In the genomic region with DNA sequence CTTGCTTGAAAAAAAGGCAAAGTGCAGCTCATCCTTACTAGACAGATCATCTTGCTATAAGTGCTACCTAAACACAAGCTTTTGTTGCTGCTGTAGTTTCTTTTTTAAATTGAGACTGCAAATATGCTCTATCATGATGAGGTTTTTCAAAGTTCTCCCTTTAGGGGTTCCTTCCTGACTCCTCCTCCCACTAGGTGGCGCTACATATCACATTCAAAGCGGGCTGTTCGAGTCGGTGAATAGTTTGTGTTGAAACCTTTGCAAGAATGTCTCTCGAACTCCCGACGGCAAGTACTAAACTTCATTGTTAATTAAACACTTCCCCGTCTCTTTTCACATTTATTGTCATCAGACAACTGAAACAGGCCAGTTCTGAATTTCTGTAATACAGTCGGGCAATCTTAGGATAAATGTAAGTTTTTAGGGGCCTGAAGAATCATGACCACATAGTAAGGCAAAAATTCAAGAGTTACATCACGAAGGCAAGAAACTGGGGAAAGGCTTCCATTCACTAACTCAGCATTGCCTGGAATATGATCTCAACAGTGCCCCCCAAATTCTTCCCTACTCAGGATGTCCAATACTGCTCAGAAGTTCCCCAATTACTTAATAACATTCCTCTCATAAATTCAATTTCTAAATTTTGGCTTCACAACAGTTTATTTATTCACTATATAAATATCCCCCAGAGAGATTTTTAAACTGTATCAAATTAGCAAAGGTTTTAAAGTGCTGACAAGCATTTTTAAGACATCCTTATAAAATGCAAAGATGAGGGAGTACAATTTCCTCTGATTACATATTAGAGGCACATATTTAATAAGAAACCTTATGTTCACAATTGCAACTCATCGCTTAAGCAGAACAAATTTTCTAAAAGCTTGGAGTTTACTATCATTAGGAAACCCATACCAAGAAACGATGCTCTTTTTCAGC, we compare ENCODE assay signal across 8 cellular contexts. TPM values are rescaled to one million over a fixed set of nuclear protein-coding genes. Genes with fewer than 3 reads are reported as not detected.
A peak's percentile ranks its signal among the peaks of the same experiment; 100 is the strongest.
DNase-seq lines count a peak whose midpoint lies in the region; ATAC-seq and TF ChIP-seq lines count a peak whose summit lies in the region.

No MANE protein-coding gene starts in this region.

- peak; percentile 62 for ATAC-seq in GM21529 (IDR thresholded peaks at IDR 0.05; ENCODE audit: unreplicated experiment)

- no peaks in the 10 kb centered on the region for H3K36me3 ChIP-seq in liver (ENCODE audit: control insufficient read depth in 4 of 4, insufficient read depth in 3 of 4, low read depth in 1 of 4, low read length in 3 of 4)

- DNase-seq in Ammon's horn (ENCODE audit: low spot score) (peak; percentile 86), NCI-H2227 (lab: John Stamatoyannopoulos, UW; ENCODE audit: unreplicated experiment) (peak; percentile 65), chondrocyte (ENCODE audit: low spot score) (no peak), NCI-H524 treated with DMSO at 0.1 percent for 48 hours (lab: John Stamatoyannopoulos, UW) (no peak)
- DNase-seq in activated CD4-positive, alpha-beta T cell treated with anti-CD3 and anti-CD28 coated beads for 4 hours: peak; percentile 76 to 92
- DNase-seq in stimulated activated CD4-positive, alpha-beta T cell treated with anti-CD3 and anti-CD28 coated beads, TNF-alpha, amount 100 ng/mL, for 4 hours (ENCODE audit: low read depth in 3 of 3): peak; percentile 48 to 72 (median 56)

- no peaks in the 10 kb centered on the region for H3K4me1 ChIP-seq in liver (ENCODE audit: control insufficient read depth in 4 of 4, insufficient read depth in 4 of 4, low read length in 3 of 4)

- no peaks in the 10 kb centered on the region for H3K27me3 Mint-ChIP-seq in chondrocyte (ENCODE audit: low read depth)

- H3K9ac ChIP-seq in liver (ENCODE audit: low read depth in 1 of 2, low read length in 2 of 2): no peak overlapping the region

- peak overlapping the region; percentile 41 for H3K4me3 Mint-ChIP-seq in chondrocyte (ENCODE audit: unreplicated experiment)

- H3K27ac ChIP-seq in liver (ENCODE audit: low read depth in 1 of 2, low read length in 2 of 2): no peak overlapping the region

- no peaks in the 10 kb centered on the region for H3K9me3 Mint-ChIP-seq in chondrocyte (ENCODE audit: low read depth)

- no peak overlapping the region for H3K4me3 ChIP-seq in liver (ENCODE audit: low read depth in 1 of 3, low read length in 3 of 3)

- WGBS in liver: 25% methylated on average over 12 of the region's 12 CpGs

- peak overlapping the region; percentile 84 for H3K27ac Mint-ChIP-seq in chondrocyte (ENCODE audit: unreplicated experiment)

- H3K27me3 ChIP-seq in liver (ENCODE audit: control insufficient read depth in 4 of 4, insufficient read depth in 4 of 4, low read length in 3 of 4): no peaks in the 10 kb centered on the region

- H3K36me3 Mint-ChIP-seq in chondrocyte (ENCODE audit: low read depth): no peaks in the 10 kb centered on the region

- H3K4me1 Mint-ChIP-seq in chondrocyte (ENCODE audit: low read depth): peaks cover 96% of the 10 kb centered on the region

- peak; percentile 93 to 97 for TF ChIP-seq RAD21 in liver (IDR thresholded peaks at IDR 0.05)

- H3K9me3 ChIP-seq in liver (ENCODE audit: control insufficient read depth in 4 of 4, low read length in 3 of 4): no peaks in the 10 kb centered on the region

- peak; percentile 98 for TF ChIP-seq CTCF in chondrocyte (IDR thresholded peaks at IDR 0.05)
- TF ChIP-seq CTCF in liver (IDR thresholded peaks at IDR 0.05; ENCODE audit: low read depth, low read length, missing input control): peak; percentile 85

TF ChIP-seq in liver, 16 proteins besides CTCF, POLR2A, EP300 and RAD21:
- no peak for TF ChIP-seq FOXA2 (IDR thresholded peaks at IDR 0.05)
- no peak for TF ChIP-seq TAF1 (conservative IDR thresholded peaks at IDR 0.05)
- TF ChIP-seq, protein P1, sequence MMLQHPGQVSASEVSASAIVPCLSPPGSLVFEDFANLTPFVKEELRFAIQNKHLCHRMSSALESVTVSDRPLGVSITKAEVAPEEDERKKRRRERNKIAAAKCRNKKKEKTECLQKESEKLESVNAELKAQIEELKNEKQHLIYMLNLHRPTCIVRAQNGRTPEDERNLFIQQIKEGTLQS (IDR thresholded peaks at IDR 0.05): no peak
- no peak for TF ChIP-seq HNF4A (conservative IDR thresholded peaks at IDR 0.05)
- no peak for TF ChIP-seq EGR1 (IDR thresholded peaks at IDR 0.05; ENCODE audit: low read depth in 2 of 2)
- TF ChIP-seq, protein P2, sequence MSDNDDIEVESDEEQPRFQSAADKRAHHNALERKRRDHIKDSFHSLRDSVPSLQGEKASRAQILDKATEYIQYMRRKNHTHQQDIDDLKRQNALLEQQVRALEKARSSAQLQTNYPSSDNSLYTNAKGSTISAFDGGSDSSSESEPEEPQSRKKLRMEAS (IDR thresholded peaks at IDR 0.05): no peak
- TF ChIP-seq, protein P3, sequence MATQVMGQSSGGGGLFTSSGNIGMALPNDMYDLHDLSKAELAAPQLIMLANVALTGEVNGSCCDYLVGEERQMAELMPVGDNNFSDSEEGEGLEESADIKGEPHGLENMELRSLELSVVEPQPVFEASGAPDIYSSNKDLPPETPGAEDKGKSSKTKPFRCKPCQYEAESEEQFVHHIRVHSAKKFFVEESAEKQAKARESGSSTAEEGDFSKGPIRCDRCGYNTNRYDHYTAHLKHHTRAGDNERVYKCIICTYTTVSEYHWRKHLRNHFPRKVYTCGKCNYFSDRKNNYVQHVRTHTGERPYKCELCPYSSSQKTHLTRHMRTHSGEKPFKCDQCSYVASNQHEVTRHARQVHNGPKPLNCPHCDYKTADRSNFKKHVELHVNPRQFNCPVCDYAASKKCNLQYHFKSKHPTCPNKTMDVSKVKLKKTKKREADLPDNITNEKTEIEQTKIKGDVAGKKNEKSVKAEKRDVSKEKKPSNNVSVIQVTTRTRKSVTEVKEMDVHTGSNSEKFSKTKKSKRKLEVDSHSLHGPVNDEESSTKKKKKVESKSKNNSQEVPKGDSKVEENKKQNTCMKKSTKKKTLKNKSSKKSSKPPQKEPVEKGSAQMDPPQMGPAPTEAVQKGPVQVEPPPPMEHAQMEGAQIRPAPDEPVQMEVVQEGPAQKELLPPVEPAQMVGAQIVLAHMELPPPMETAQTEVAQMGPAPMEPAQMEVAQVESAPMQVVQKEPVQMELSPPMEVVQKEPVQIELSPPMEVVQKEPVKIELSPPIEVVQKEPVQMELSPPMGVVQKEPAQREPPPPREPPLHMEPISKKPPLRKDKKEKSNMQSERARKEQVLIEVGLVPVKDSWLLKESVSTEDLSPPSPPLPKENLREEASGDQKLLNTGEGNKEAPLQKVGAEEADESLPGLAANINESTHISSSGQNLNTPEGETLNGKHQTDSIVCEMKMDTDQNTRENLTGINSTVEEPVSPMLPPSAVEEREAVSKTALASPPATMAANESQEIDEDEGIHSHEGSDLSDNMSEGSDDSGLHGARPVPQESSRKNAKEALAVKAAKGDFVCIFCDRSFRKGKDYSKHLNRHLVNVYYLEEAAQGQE (IDR thresholded peaks at IDR 0.05): no peak
- TF ChIP-seq YY1 (IDR thresholded peaks at IDR 0.05): peak; percentile 15

RNA-seq across cellular contexts. Expression of a gene that starts 6.7 kb away (rescaled TPM):
- total RNA-seq in chondrocyte (8.8 to 11.5 TPM (median 10.6 TPM) in 3 replicates), liver (1 to 10 TPM; 2.1 to 6.5 TPM)
- 1 to 10 TPM in 1 of 2 donors, under 1 TPM in 1; 0.40 to 2.9 TPM for polyA plus RNA-seq in liver

Comparison
In these comparisons a context has a peak if more than half of its experiments do, and no peak if none do; other contexts are left out.
1. DNase-seq: peak in Ammon's horn (single experiment), NCI-H2227 (single experiment), activated CD4-positive, alpha-beta T cell treated with anti-CD3 and anti-CD28 coated beads for 4 hours (2 of 2) and stimulated activated CD4-positive, alpha-beta T cell treated with anti-CD3 and anti-CD28 coated beads, TNF-alpha, amount 100 ng/mL, for 4 hours (3 of 3); none in chondrocyte (single experiment) and NCI-H524 treated with DMSO at 0.1 percent for 48 hours (single experiment).